In genomic region chr18:54849683-54850082, GRCh38 we compare ENCODE assay signal across 26 cellular contexts. TPM values are rescaled to one million over a fixed set of nuclear protein-coding genes. Genes with fewer than 3 reads are reported as not detected.
"Had no signal": no experiment of that assay in that cellular context is flagged by ENCODE, and none has a peak within 500 bp of the region (broad histone marks: within the 10 kb centered on the region; RNA-seq: fewer than 3 reads in every experiment).

No MANE protein-coding gene starts in this region.

- H3K4me1 Mint-ChIP-seq: mesothelial cell of epicardium, naive B cell had no signal

- H3K4me3 Mint-ChIP-seq: immature natural killer cell; mesothelial cell of epicardium; naive thymus-derived CD8-positive, alpha-beta T cell had no signal

- H3K27me3 Mint-ChIP-seq: naive B cell had no signal

- H3K27ac ChIP-seq: coronary artery, dorsolateral prefrontal cortex, esophagus muscularis mucosa, foreskin keratinocyte, gastroesophageal sphincter, heart left ventricle, hepatocyte, lower lobe of right lung had no signal

- DNase-seq: dermis blood vessel endothelial cell; dorsolateral prefrontal cortex; effector CD4-positive, alpha-beta T cell; effector memory CD4-positive, alpha-beta T cell; foreskin keratinocyte; heart left ventricle; hypothalamus; immature natural killer cell; islet precursor cell; kidney; kidney glomerular epithelial cell; left colon; left ventricle myocardium superior; lower lobe of right lung; mesenchymal stem cell; mucosa of descending colon; naive B cell; naive thymus-derived CD8-positive, alpha-beta T cell had no signal

- H3K9me3 ChIP-seq: esophagus muscularis mucosa, gastroesophageal sphincter, heart left ventricle, lower lobe of right lung, mucosa of descending colon had no signal

- H3K4me3 ChIP-seq: coronary artery, dorsolateral prefrontal cortex, esophagus muscularis mucosa, gastroesophageal sphincter, heart left ventricle, hepatocyte, lower lobe of right lung, mucosa of descending colon had no signal

- H3K4me1 ChIP-seq: esophagus muscularis mucosa, gastroesophageal sphincter, lower lobe of right lung had no signal

- H3K36me3 ChIP-seq: esophagus muscularis mucosa, gastroesophageal sphincter, heart left ventricle, lower lobe of right lung had no signal

- H3K27me3 ChIP-seq: dorsolateral prefrontal cortex, esophagus muscularis mucosa, foreskin keratinocyte, gastroesophageal sphincter, heart left ventricle, hepatocyte had no signal

- H3K36me3 Mint-ChIP-seq: mesothelial cell of epicardium; naive B cell; naive thymus-derived CD8-positive, alpha-beta T cell had no signal

- ATAC-seq: foreskin keratinocyte; gastroesophageal sphincter; heart left ventricle; left colon; left lobe of liver; left ventricle myocardium superior; lower lobe of right lung; mucosa of descending colon; naive thymus-derived CD8-positive, alpha-beta T cell had no signal

- H3K27ac Mint-ChIP-seq: immature natural killer cell; mesothelial cell of epicardium; naive B cell; naive thymus-derived CD8-positive, alpha-beta T cell had no signal

- H3K9me3 Mint-ChIP-seq: immature natural killer cell; mesothelial cell of epicardium; naive B cell; naive thymus-derived CD8-positive, alpha-beta T cell had no signal

RNA-seq across cellular contexts. Expression of gene RAB27B, which starts 21.4 kb away (rescaled TPM):
- total RNA-seq: endothelial cell of umbilical vein, lung microvascular endothelial cell had no signal
